In genomic region chr10:12171512-12171911, GRCh38 we compare ENCODE assay signal across 8 cellular contexts. TPM values are rescaled to one million over a fixed set of nuclear protein-coding genes. Genes with fewer than 3 reads are reported as not detected.
DNase-seq lines count a peak whose midpoint lies in the region; ATAC-seq, FAIRE-seq and TF ChIP-seq lines count a peak whose summit lies in the region.
"Not testable (repeated sequence)": the region's sequence is repeated elsewhere in the genome, so short reads cannot be mapped to it uniquely, and the experiment has no call there.

No MANE protein-coding gene starts in this region.

- H2AFZ ChIP-seq in mammary epithelial cell (ENCODE audit: low read depth, low read length): not testable (repeated sequence)

- TF ChIP-seq EP300 in A549 (IDR thresholded peaks at IDR 0.05): not testable (repeated sequence)

- not testable (repeated sequence) for H4K20me1 ChIP-seq in mammary epithelial cell (ENCODE audit: insufficient read depth, low read length)

- not testable (repeated sequence) for H3K27ac ChIP-seq in A549; CD4-positive, alpha-beta T cell (ENCODE audit: low read depth, low read length); HEK293 (ENCODE audit: extremely low read depth, low read depth, low read length); mammary epithelial cell (ENCODE audit: insufficient read depth, low read depth, low read length)
- H3K27ac ChIP-seq in angular gyrus (ENCODE audit: low read depth, low read length): peak overlapping the region; percentile 30

- CTCF ChIA-PET in A549 (lab: Yijun Ruan, JAX): interaction anchor here (0.6 to 1.4 kb wide), 2 partner anchors 24 to 748 kb away, joined by 3 read pairs; partner anchors contain the start of genes CDC123 and NUDT5
- CTCF ChIA-PET in CD4-positive, alpha-beta T cell (lab: Charles Lee); WTC11 (lab: Charles Lee); mammary epithelial cell (lab: Charles Lee; ENCODE audit: low non-redundant PET): not testable (repeated sequence)
- CTCF ChIA-PET in HEK293 (lab: Yijun Ruan, JAX): interaction anchor here (1.1 kb wide), 1 partner anchor 9 kb away, joined by 3 read pairs; no protein-coding TSS in a partner anchor

- not testable (repeated sequence) for H3K27me3 ChIP-seq in CD4-positive, alpha-beta T cell (ENCODE audit: control insufficient read depth, insufficient read depth, low read length); mammary epithelial cell (ENCODE audit: insufficient read depth, low read length)

- WGBS in A549 (ENCODE audit: missing lambda C conversion rate): 94% methylated on average over 6 of the region's 6 CpGs
- WGBS in mammary epithelial cell (ENCODE audit: low coverage, missing lambda C conversion rate): 99% methylated on average over 6 of the region's 6 CpGs

- dilution Hi-C loops in mammary epithelial cell (cut with HindIII; ENCODE audit: low sequenced_read_pairs): not testable (repeated sequence)

- not testable (repeated sequence) for H3K4me1 ChIP-seq in A549; HEK293 (ENCODE audit: control insufficient read depth, insufficient read depth, low read length); mammary epithelial cell (ENCODE audit: insufficient read depth, low read length)

- not testable (repeated sequence) for H3K27me3 Mint-ChIP-seq in CD4-positive, alpha-beta T cell; WTC11 (ENCODE audit: low read depth); activated T-cell treated with anti-CD3 and anti-CD28 coated beads, Interleukin-2, amount 50 U/mL, for 72 hours (ENCODE audit: low read depth)

- BruUV-seq in mammary epithelial cell (replicated peaks; lab: Mats Ljungman, UMichigan): TSS peak; percentile 10

- not testable (repeated sequence) for TF ChIP-seq POLR2A in A549 (IDR thresholded peaks at IDR 0.05; ENCODE audit: low read length)

- not testable (repeated sequence) for H3K4me3 ChIP-seq in A549; HEK293 (ENCODE audit: low read depth, low read length); mammary epithelial cell (replicated peaks in 1 of 3; ENCODE audit: insufficient read depth in 1 of 3, low read depth in 2 of 3, low read length in 3 of 3)

- intact Hi-C loops in CD4-positive, alpha-beta T cell (cut with DNase I, micrococcal nuclease); mammary epithelial cell (cut with micrococcal nuclease): not testable (repeated sequence)

- H3K9me3 ChIP-seq in A549; CD4-positive, alpha-beta T cell (ENCODE audit: control insufficient read depth, low read length); HEK293 (ENCODE audit: control insufficient read depth, insufficient read depth, low read depth, low read length); mammary epithelial cell (replicated peaks; ENCODE audit: insufficient read depth, low read length): not testable (repeated sequence)

- H3K36me3 Mint-ChIP-seq in CD4-positive, alpha-beta T cell (ENCODE audit: low read depth): peaks cover 78% of the 10 kb centered on the region
- H3K36me3 Mint-ChIP-seq in WTC11: peaks cover 63% of the 10 kb centered on the region
- peaks cover 15 to 28% of the 10 kb centered on the region in 2 donors for H3K36me3 Mint-ChIP-seq in activated T-cell treated with anti-CD3 and anti-CD28 coated beads, Interleukin-2, amount 50 U/mL, for 72 hours (ENCODE audit: insufficient read depth in 2 of 2)
- peaks cover 100% of the 10 kb centered on the region for H3K36me3 Mint-ChIP-seq in stimulated activated effector memory CD8-positive, alpha-beta T cell treated with anti-CD3 and anti-CD28 coated beads, Interleukin-12 subunit alpha, Interleukin-12 subunit beta, amount 100 ng/mL, for 72 hours

- H3K36me3 ChIP-seq in HEK293 (ENCODE audit: control insufficient read depth in 2 of 2, insufficient read depth in 1 of 2, low read length in 2 of 2) (peaks cover 58 to 89% of the 10 kb centered on the region in 2 experiments), mammary epithelial cell (ENCODE audit: insufficient read depth, low read length) (peaks cover 15% of the 10 kb centered on the region)

- POLR2A ChIA-PET in A549 (lab: Yijun Ruan, JAX); CD4-positive, alpha-beta T cell (lab: Charles Lee); HEK293 (lab: Yijun Ruan, JAX); WTC11 (lab: Charles Lee): not testable (repeated sequence)

- ATAC-seq in A549; CD4-positive, alpha-beta T cell (ENCODE audit: poor library complexity); WTC11; activated T-cell treated with anti-CD3 and anti-CD28 coated beads, Interleukin-2, amount 50 U/mL, for 72 hours (replicated peaks in 1 of 2); stimulated activated effector memory CD8-positive, alpha-beta T cell treated with anti-CD3 and anti-CD28 coated beads, Interleukin-12 subunit alpha, Interleukin-12 subunit beta, amount 100 ng/mL, for 72 hours: not testable (repeated sequence)

- H3K79me2 ChIP-seq in mammary epithelial cell (ENCODE audit: insufficient read depth, low read length): not testable (repeated sequence)

- H3K9ac ChIP-seq in mammary epithelial cell (ENCODE audit: insufficient read depth, low read length): not testable (repeated sequence)

- not testable (repeated sequence) for H3K4me1 Mint-ChIP-seq in CD4-positive, alpha-beta T cell (ENCODE audit: low read depth); WTC11; activated T-cell treated with anti-CD3 and anti-CD28 coated beads, Interleukin-2, amount 50 U/mL, for 72 hours (ENCODE audit: low read depth); stimulated activated effector memory CD8-positive, alpha-beta T cell treated with anti-CD3 and anti-CD28 coated beads, Interleukin-12 subunit alpha, Interleukin-12 subunit beta, amount 100 ng/mL, for 72 hours

- in situ Hi-C loops in mammary epithelial cell (cut with MboI; ENCODE audit: low sequenced_read_pairs in 2 of 2): not testable (repeated sequence)

- not testable (repeated sequence) for FAIRE-seq in A549 (lab: Jason Lieb, UNC)

- H3K27ac Mint-ChIP-seq in CD4-positive, alpha-beta T cell: peak overlapping the region; percentile 56
- peak overlapping the region; percentile 23; the same call in 1 of the 2 replicates for H3K27ac Mint-ChIP-seq in WTC11
- peak overlapping the region; percentile 43 for H3K27ac Mint-ChIP-seq in activated T-cell treated with anti-CD3 and anti-CD28 coated beads, Interleukin-2, amount 50 U/mL, for 72 hours
- H3K27ac Mint-ChIP-seq in stimulated activated effector memory CD8-positive, alpha-beta T cell treated with anti-CD3 and anti-CD28 coated beads, Interleukin-12 subunit alpha, Interleukin-12 subunit beta, amount 100 ng/mL, for 72 hours: peak overlapping the region; percentile 63

- not testable (repeated sequence) for H3K9me3 Mint-ChIP-seq in CD4-positive, alpha-beta T cell; WTC11; activated T-cell treated with anti-CD3 and anti-CD28 coated beads, Interleukin-2, amount 50 U/mL, for 72 hours; stimulated activated effector memory CD8-positive, alpha-beta T cell treated with anti-CD3 and anti-CD28 coated beads, Interleukin-12 subunit alpha, Interleukin-12 subunit beta, amount 100 ng/mL, for 72 hours

- not testable (repeated sequence) for TF ChIP-seq RAD21 in A549 (conservative IDR thresholded peaks at IDR 0.05 in 1 of 2, IDR thresholded peaks at IDR 0.05 in 1 of 2)

- H3K4me3 Mint-ChIP-seq in CD4-positive, alpha-beta T cell; WTC11; activated T-cell treated with anti-CD3 and anti-CD28 coated beads, Interleukin-2, amount 50 U/mL, for 72 hours; stimulated activated effector memory CD8-positive, alpha-beta T cell treated with anti-CD3 and anti-CD28 coated beads, Interleukin-12 subunit alpha, Interleukin-12 subunit beta, amount 100 ng/mL, for 72 hours: not testable (repeated sequence)

- not testable (repeated sequence) for H3K4me2 ChIP-seq in A549; mammary epithelial cell (ENCODE audit: insufficient read depth, low read depth, low read length)

- not testable (repeated sequence) for DNase-seq in A549 (ENCODE audit: low read depth in 1 of 2, low spot score in 1 of 2); CD4-positive, alpha-beta T cell; WTC11 (ENCODE audit: low spot score); activated T-cell treated with anti-CD3 and anti-CD28 coated beads, Interleukin-2, amount 50 U/mL, for 72 hours; mammary epithelial cell; stimulated activated effector memory CD8-positive, alpha-beta T cell treated with anti-CD3 and anti-CD28 coated beads, Interleukin-12 subunit alpha, Interleukin-12 subunit beta, amount 100 ng/mL, for 72 hours (ENCODE audit: low spot score in 2 of 2)

- TF ChIP-seq CTCF in A549 (IDR thresholded peaks at IDR 0.05); CD4-positive, alpha-beta T cell (IDR thresholded peaks at IDR 0.05); HEK293 (tag by site-specific recombination; IDR thresholded peaks at IDR 0.05); WTC11 (IDR thresholded peaks at IDR 0.05); mammary epithelial cell (conservative IDR thresholded peaks at IDR 0.05 in 1 of 2, IDR thresholded peaks at IDR 0.05 in 1 of 2; ENCODE audit: extremely low read depth in 1 of 2, insufficient read depth in 1 of 2, low read depth in 1 of 2, low read length in 2 of 2): not testable (repeated sequence)

RNA-seq across cellular contexts. Expression of gene NUDT5, which starts 24.2 kb away (rescaled TPM):
- polyA plus RNA-seq in A549 (2011; rRNA removed) (146 and 158 TPM in 2 replicates), A549 (2017; fragmentation: RNase III; extraction: RNeasy Plus Mini Kit Qiagen cat#74134 plus additional on column Dnase treatment) (190 to 213 TPM (median 191 TPM) in 3 replicates), mammary epithelial cell (105 TPM)
- 103 and 114 TPM in 2 replicates for polyA plus RNA-seq in A549 (2012; cell fraction: cytosol; rRNA removed)
- polyA plus RNA-seq in A549 (2012; cell fraction: nucleus; rRNA removed): 44.3 and 81.7 TPM in 2 replicates
- 53.0 and 54.0 TPM in 2 replicates for polyA minus RNA-seq in A549 (2011; rRNA and poly(A)+ RNA removed)
- 10 to 100 TPM; 11.6 to 13.5 TPM for total RNA-seq in CD4-positive, alpha-beta T cell
- total RNA-seq in WTC11 (2021) (107 to 119 TPM (median 109 TPM) in 3 replicates), mammary epithelial cell (10 to 100 TPM; 46.3 to 78.9 TPM)
- 10 to 100 TPM; 79.3 to 94.7 TPM for total RNA-seq in activated T-cell treated with anti-CD3 and anti-CD28 coated beads, Interleukin-2, amount 50 U/mL, for 72 hours
- polyA minus RNA-seq in mammary epithelial cell: 51.5 TPM

RNA-seq across cellular contexts. Expression of gene CDC123, which starts 24.5 kb away (rescaled TPM):
- polyA plus RNA-seq in A549 (2011; rRNA removed): 164 and 193 TPM in 2 replicates
- 134 and 146 TPM in 2 replicates for polyA plus RNA-seq in A549 (2012; cell fraction: cytosol; rRNA removed)
- 52.2 and 53.9 TPM in 2 replicates for polyA plus RNA-seq in A549 (2012; cell fraction: nucleus; rRNA removed)
- polyA plus RNA-seq in A549 (2017; fragmentation: RNase III; extraction: RNeasy Plus Mini Kit Qiagen cat#74134 plus additional on column Dnase treatment): 192 to 196 TPM (median 195 TPM) in 3 replicates
- polyA minus RNA-seq in A549 (2011; rRNA and poly(A)+ RNA removed): 281 and 294 TPM in 2 replicates
- 10 to 100 TPM; 34.7 to 40.5 TPM for total RNA-seq in CD4-positive, alpha-beta T cell
- 137 to 153 TPM (median 143 TPM) in 3 replicates for total RNA-seq in WTC11 (2021)
- total RNA-seq in activated T-cell treated with anti-CD3 and anti-CD28 coated beads, Interleukin-2, amount 50 U/mL, for 72 hours: 10 to 100 TPM; 84.6 to 85.4 TPM
- 10 to 100 TPM; 73.5 to 97.0 TPM for total RNA-seq in mammary epithelial cell
- polyA plus RNA-seq in mammary epithelial cell: 189 TPM
- polyA minus RNA-seq in mammary epithelial cell: 525 TPM

RNA-seq across cellular contexts. Expression of gene SEC61A2, which starts 42.0 kb away (rescaled TPM):
- polyA plus RNA-seq in A549 (2011; rRNA removed) (17.8 and 23.2 TPM in 2 replicates), A549 (2017; fragmentation: RNase III; extraction: RNeasy Plus Mini Kit Qiagen cat#74134 plus additional on column Dnase treatment) (16.5 to 17.5 TPM (median 17.3 TPM) in 3 replicates), mammary epithelial cell (7.5 TPM)
- polyA plus RNA-seq in A549 (2012; cell fraction: cytosol; rRNA removed): 8.0 and 9.6 TPM in 2 replicates
- polyA plus RNA-seq in A549 (2012; cell fraction: nucleus; rRNA removed): 15.9 and 34.6 TPM in 2 replicates
- polyA minus RNA-seq in A549 (2011; rRNA and poly(A)+ RNA removed): 9.5 and 10.3 TPM in 2 replicates
- total RNA-seq in CD4-positive, alpha-beta T cell: 10 to 100 TPM in 1 of 2 experiments, 1 to 10 TPM in 1; 9.9 to 10.8 TPM
- total RNA-seq in WTC11 (2021) (14.5 to 19.0 TPM (median 16.3 TPM) in 3 replicates), mammary epithelial cell (10 to 100 TPM; 10.7 to 15.6 TPM)
- 10 to 100 TPM; 20.3 to 20.9 TPM for total RNA-seq in activated T-cell treated with anti-CD3 and anti-CD28 coated beads, Interleukin-2, amount 50 U/mL, for 72 hours
- polyA minus RNA-seq in mammary epithelial cell: not detected
